In the genomic region with DNA sequence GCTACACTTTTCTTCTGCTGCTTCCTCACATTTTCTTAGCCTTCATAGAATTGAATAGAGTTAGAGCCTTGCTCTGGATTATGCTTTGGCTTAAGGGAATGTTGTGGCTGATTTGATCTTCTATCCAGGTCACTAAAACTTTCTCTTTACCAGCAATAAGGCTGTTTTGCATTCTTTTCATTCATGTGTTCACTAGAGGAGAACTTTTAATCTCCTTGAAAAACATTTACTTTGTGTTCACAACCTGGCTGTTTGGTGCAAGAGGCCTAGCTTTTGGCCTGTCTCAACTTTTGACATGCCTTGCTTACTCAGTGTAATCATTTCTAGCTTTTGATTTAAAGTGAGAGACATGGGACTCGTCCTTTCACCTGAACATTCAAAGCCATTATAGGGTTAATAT, we compare ENCODE assay signal across 18 cellular contexts.
"Had no signal": no experiment of that assay in that cellular context is flagged by ENCODE, and none has a peak within 500 bp of the region (broad histone marks: within the 10 kb centered on the region; RNA-seq: fewer than 3 reads in every experiment).

No MANE protein-coding gene starts in this region.

- FAIRE-seq: frontal cortex, small intestine had no signal

- H3K27ac Mint-ChIP-seq: endodermal cell; naive thymus-derived CD4-positive, alpha-beta T cell had no signal

- H3K9me3 Mint-ChIP-seq: naive thymus-derived CD4-positive, alpha-beta T cell had no signal

- ATAC-seq: esophagus mucosa; heart left ventricle; left cardiac atrium; naive thymus-derived CD4-positive, alpha-beta T cell; stimulated activated naive CD8-positive, alpha-beta T cell treated with anti-CD3 and anti-CD28 coated beads, Interleukin-15, Interleukin-2, amounts not matched to agents 100 U/mL and 50 U/mL, for 24 hours; upper lobe of right lung had no signal

- H3K4me3 ChIP-seq: coronary artery, heart left ventricle, right atrium auricular region, tibial nerve, upper lobe of right lung, vagina had no signal

- H3K27me3 Mint-ChIP-seq: naive thymus-derived CD4-positive, alpha-beta T cell had no signal

- H3K4me3 Mint-ChIP-seq: endodermal cell; naive thymus-derived CD4-positive, alpha-beta T cell had no signal

- H3K27me3 ChIP-seq: heart left ventricle, neutrophil, right atrium auricular region, tibial nerve, upper lobe of right lung, vagina had no signal

- H3K4me1 Mint-ChIP-seq: endodermal cell; naive thymus-derived CD4-positive, alpha-beta T cell had no signal

- H3K27ac ChIP-seq: coronary artery, heart left ventricle, neutrophil, right atrium auricular region, tibial nerve, upper lobe of right lung, vagina had no signal

- H3K9me3 ChIP-seq: heart left ventricle, neutrophil, right atrium auricular region, tibial nerve, upper lobe of right lung, vagina had no signal

- DNase-seq: effector CD4-positive, alpha-beta T cell; endodermal cell; heart left ventricle; hippocampal formation; left cardiac atrium; naive thymus-derived CD4-positive, alpha-beta T cell; posterior cingulate gyrus; small intestine; stimulated activated CD4-positive, alpha-beta T cell treated with anti-CD3 and anti-CD28 coated beads, Interleukin-12 subunit alpha, Interleukin-12 subunit beta, amount 100 ng/mL, for 4 hours; stimulated activated naive CD8-positive, alpha-beta T cell treated with anti-CD3 and anti-CD28 coated beads, Interleukin-15, Interleukin-2, amounts not matched to agents 100 U/mL and 50 U/mL, for 24 hours; upper lobe of right lung had no signal

- H3K4me1 ChIP-seq: heart left ventricle, right atrium auricular region, tibial nerve, upper lobe of right lung, vagina had no signal

- H3K36me3 ChIP-seq: neutrophil, right atrium auricular region, tibial nerve, upper lobe of right lung had no signal
